Comparison of ENCODE assay signal across 2 cellular contexts in the genomic region with DNA sequence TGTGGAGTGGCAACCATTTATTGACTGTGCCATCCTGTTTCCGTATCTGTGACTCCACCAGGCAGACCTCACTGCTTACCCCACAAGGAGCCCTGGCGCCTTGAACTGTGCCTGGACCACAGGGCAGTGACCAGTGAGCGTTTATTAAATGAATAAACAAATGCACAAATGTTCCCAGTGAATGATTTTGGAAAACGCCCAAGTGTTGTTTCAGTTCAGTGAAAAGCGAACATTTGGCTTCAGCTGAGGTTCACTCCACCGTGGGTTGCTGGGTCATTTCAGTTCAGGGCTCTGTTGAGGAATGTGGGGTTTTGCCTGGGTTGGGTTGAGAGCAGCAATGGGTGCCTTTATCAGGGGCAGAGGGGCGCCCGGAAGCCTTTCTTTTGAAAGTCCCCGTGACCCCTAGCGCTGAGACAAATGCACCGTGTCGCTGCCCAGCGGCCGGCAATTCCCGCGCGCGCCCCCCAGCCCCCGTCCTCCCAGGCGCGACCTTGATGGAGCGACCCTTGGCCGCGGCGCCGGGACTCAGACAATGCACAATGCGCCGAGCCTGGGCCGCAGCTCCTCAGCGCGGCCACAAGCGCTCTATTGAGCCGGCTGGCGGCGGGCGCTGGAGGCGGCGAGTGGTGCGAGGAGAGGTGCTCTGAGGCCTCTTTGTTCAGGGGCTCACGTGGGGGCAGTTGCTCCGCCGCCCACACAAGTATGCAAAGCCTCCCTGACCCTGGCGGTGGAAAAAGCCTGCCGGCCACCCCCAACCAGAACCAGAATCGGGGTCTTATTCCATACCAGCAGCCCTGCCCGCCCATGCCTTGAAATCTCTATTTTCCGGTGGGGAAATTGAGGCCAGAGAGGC.
A peak's percentile ranks its signal among the peaks of the same experiment; 100 is the strongest.
TF ChIP-seq lines count a peak whose summit lies in the region.

No MANE protein-coding gene starts in this region.

TF ChIP-seq in GM23338, 12 proteins besides CTCF, POLR2A, EP300 and RAD21 (continues in another document):
- TF ChIP-seq REST (IDR thresholded peaks at IDR 0.05; ENCODE audit: unreplicated experiment) (no peak), STAT1 (IDR thresholded peaks at IDR 0.05; ENCODE audit: unreplicated experiment) (no peak), EZH2 (IDR thresholded peaks at IDR 0.05; ENCODE audit: low read depth, unreplicated experiment) (no peak), CREB1 (CRISPR knock-in tag; IDR thresholded peaks at IDR 0.05; ENCODE audit: low read depth) (no peak), POLR2AphosphoS5 (IDR thresholded peaks at IDR 0.05; ENCODE audit: low read depth) (no peak), EZH2phosphoT487 (IDR thresholded peaks at IDR 0.05; ENCODE audit: unreplicated experiment) (no peak)
- TF ChIP-seq, protein P1, sequence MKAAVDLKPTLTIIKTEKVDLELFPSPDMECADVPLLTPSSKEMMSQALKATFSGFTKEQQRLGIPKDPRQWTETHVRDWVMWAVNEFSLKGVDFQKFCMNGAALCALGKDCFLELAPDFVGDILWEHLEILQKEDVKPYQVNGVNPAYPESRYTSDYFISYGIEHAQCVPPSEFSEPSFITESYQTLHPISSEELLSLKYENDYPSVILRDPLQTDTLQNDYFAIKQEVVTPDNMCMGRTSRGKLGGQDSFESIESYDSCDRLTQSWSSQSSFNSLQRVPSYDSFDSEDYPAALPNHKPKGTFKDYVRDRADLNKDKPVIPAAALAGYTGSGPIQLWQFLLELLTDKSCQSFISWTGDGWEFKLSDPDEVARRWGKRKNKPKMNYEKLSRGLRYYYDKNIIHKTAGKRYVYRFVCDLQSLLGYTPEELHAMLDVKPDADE (IDR thresholded peaks at IDR 0.05), result no peak

TF ChIP-seq in H1, 55 proteins besides CTCF, POLR2A, EP300 and RAD21 (continued from another document):
- no peak for TF ChIP-seq YY1 (IDR thresholded peaks at IDR 0.05; ENCODE audit: low read depth, low read length)
- 0 out of 2 replicates have a peak, but pooled peaks have one; percentile 17 for TF ChIP-seq POLR2AphosphoS5 (IDR thresholded peaks at IDR 0.05; ENCODE audit: low read depth, low read length)
- peak; percentile 46 for TF ChIP-seq TAF7 (optimal IDR thresholded peaks at IDR 0.05; ENCODE audit: borderline replicate concordance, low read depth, low read length)
- TF ChIP-seq SAP30 (IDR thresholded peaks at IDR 0.05; ENCODE audit: insufficient read depth, insufficient replicate concordance, low read length), result no peak
- no peak for TF ChIP-seq SRF (IDR thresholded peaks at IDR 0.05; ENCODE audit: low read depth, low read length)
- TF ChIP-seq KDM4A (IDR thresholded peaks at IDR 0.05; ENCODE audit: low read depth, low read length, severe bottlenecking), result peak; percentile 32
- TF ChIP-seq, protein P2, sequence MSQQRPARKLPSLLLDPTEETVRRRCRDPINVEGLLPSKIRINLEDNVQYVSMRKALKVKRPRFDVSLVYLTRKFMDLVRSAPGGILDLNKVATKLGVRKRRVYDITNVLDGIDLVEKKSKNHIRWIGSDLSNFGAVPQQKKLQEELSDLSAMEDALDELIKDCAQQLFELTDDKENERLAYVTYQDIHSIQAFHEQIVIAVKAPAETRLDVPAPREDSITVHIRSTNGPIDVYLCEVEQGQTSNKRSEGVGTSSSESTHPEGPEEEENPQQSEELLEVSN (IDR thresholded peaks at IDR 0.05), result peak; percentile 72; the same call in 1 of the 2 replicates
- TF ChIP-seq RBBP5 (IDR thresholded peaks at IDR 0.05; ENCODE audit: borderline replicate concordance, low read depth, low read length), result peak; percentile 32; the same call in 1 of the 2 replicates
- peak; percentile 62 for TF ChIP-seq ASH2L (IDR thresholded peaks at IDR 0.05; ENCODE audit: low read length)
- peak; percentile 74 for TF ChIP-seq TAF1 (IDR thresholded peaks at IDR 0.05; ENCODE audit: low read depth, low read length)
- 0 out of 2 replicates have a peak, but pooled peaks have one; percentile 41 for TF ChIP-seq PHF8 (conservative IDR thresholded peaks at IDR 0.05; ENCODE audit: low read depth, low read length)
